In genomic region chr1:2050793-2051682, GRCh38 we compare ENCODE assay signal across 10 cellular contexts. TPM values are rescaled to one million over a fixed set of nuclear protein-coding genes. Genes with fewer than 3 reads are reported as not detected.
DNase-seq lines count a peak whose midpoint lies in the region; ATAC-seq and TF ChIP-seq lines count a peak whose summit lies in the region.
"Had no signal": no experiment of that assay in that cellular context is flagged by ENCODE, and none has a peak within 500 bp of the region (broad histone marks: within the 10 kb centered on the region; RNA-seq: fewer than 3 reads in every experiment).

No MANE protein-coding gene starts in this region.

- H4K20me1 ChIP-seq in hepatocyte (ENCODE audit: insufficient read depth, poor library complexity, severe bottlenecking) = peaks cover 16% of the 10 kb centered on the region

- H3K79me2 ChIP-seq in hepatocyte = peaks cover 37% of the 10 kb centered on the region

- H2AFZ ChIP-seq in hepatocyte = no peak overlapping the region

- H3K4me3 ChIP-seq in WERI-Rb-1 (ENCODE audit: low read depth, low read length) (peak overlapping the region; percentile 56), hepatocyte (peak overlapping the region; percentile 85)
- H3K4me3 ChIP-seq: SJCRH30 had no signal

- H3K4me1 ChIP-seq in hepatocyte (ENCODE audit: insufficient read depth) = peaks cover 24% of the 10 kb centered on the region
- H3K4me1 ChIP-seq: SJCRH30 had no signal

- DNase-seq in WERI-Rb-1 (no peak), hepatocyte (ENCODE audit: low spot score) (peak; percentile 47), retina (peak; percentile 22), NCI-H2171 treated with DMSO at 0.1 percent for 48 hours (lab: John Stamatoyannopoulos, UW) (no peak)
- DNase-seq: SJCRH30 had no signal

- H3K9me2 ChIP-seq in hepatocyte (replicated peaks; ENCODE audit: insufficient read depth) = no peaks in the 10 kb centered on the region

- peak; percentile 6 for ATAC-seq in GM18511 (IDR thresholded peaks at IDR 0.05; ENCODE audit: unreplicated experiment)
- no peak for ATAC-seq in GM21423 (IDR thresholded peaks at IDR 0.05; ENCODE audit: unreplicated experiment)
- ATAC-seq in GM18858 (IDR thresholded peaks at IDR 0.05; ENCODE audit: unreplicated experiment) = no peak
- no peak for ATAC-seq in GM19395 (IDR thresholded peaks at IDR 0.05; ENCODE audit: unreplicated experiment)

- peak overlapping the region; percentile 89 for H3K4me2 ChIP-seq in hepatocyte

- H3K27ac ChIP-seq in WERI-Rb-1 (peak overlapping the region; percentile 53), hepatocyte (peak overlapping the region; percentile 88)
- H3K27ac ChIP-seq: SJCRH30 had no signal

- H3K36me3 ChIP-seq in WERI-Rb-1 (peaks cover 7% of the 10 kb centered on the region; the same call in 1 of the 2 replicates), hepatocyte (replicated peaks; ENCODE audit: insufficient read depth, low read depth) (no peaks in the 10 kb centered on the region)
- H3K36me3 ChIP-seq: SJCRH30 had no signal

- TF ChIP-seq CTCF in WERI-Rb-1 (IDR thresholded peaks at IDR 0.05; ENCODE audit: low read depth, low read length) = no peak
- TF ChIP-seq CTCF in hepatocyte (IDR thresholded peaks at IDR 0.05; ENCODE audit: poor library complexity) = no peak

- H3K27me3 ChIP-seq in WERI-Rb-1 (ENCODE audit: insufficient read depth, low read depth, severe bottlenecking) (no peaks in the 10 kb centered on the region), hepatocyte (peaks cover 3% of the 10 kb centered on the region)

- H3K9me3 ChIP-seq in WERI-Rb-1 (ENCODE audit: severe bottlenecking) (no peaks in the 10 kb centered on the region), hepatocyte (ENCODE audit: low read depth) (no peaks in the 10 kb centered on the region)
- H3K9me3 ChIP-seq: SJCRH30 had no signal

- WGBS in hepatocyte (ENCODE audit: low lambda C conversion rate, missing lambda C conversion rate) = 6% methylated on average over 61 of the region's 84 CpGs

RNA-seq across cellular contexts. Expression of gene PRKCZ, which starts 0.8 kb away (rescaled TPM):
- total RNA-seq in hepatocyte = 41.0 and 45.6 TPM in 2 replicates
- polyA plus RNA-seq in hepatocyte = 52.3 and 52.5 TPM in 2 replicates

RNA-seq across cellular contexts. Expression of gene GABRD, which starts 31.9 kb away (rescaled TPM):
- total RNA-seq in hepatocyte = not detected in 2 replicates
- polyA plus RNA-seq in hepatocyte = not detected in 2 replicates
- total RNA-seq: SJCRH30 had no signal

RNA-seq across cellular contexts. Expression of gene CFAP74, which starts 47.5 kb away (rescaled TPM):
- total RNA-seq in hepatocyte = not detected in 2 replicates
- polyA plus RNA-seq in hepatocyte = 0.07 TPM in 1 of 2 replicates, not detected in the other
- total RNA-seq: dermis microvascular lymphatic vessel endothelial cell, SJCRH30 had no signal

Comparison
In these comparisons a context has a peak if more than half of its experiments do, and no peak if none do; other contexts are left out.
1. DNase-seq: peak in hepatocyte (single experiment) and retina (single experiment); none in WERI-Rb-1 (single experiment) and NCI-H2171 treated with DMSO at 0.1 percent for 48 hours (single experiment).